7 cellular contexts compared by ENCODE assay signal in genomic region chr2:156476516-156477206, GRCh38. TPM values are rescaled to one million over a fixed set of nuclear protein-coding genes. Genes with fewer than 3 reads are reported as not detected.
DNase-seq lines count a peak whose midpoint lies in the region; ATAC-seq and FAIRE-seq lines count a peak whose summit lies in the region.

No MANE protein-coding gene starts in this region.

- H3K4me1 Mint-ChIP-seq in activated CD4-positive, alpha-beta memory T cell treated with anti-CD3 and anti-CD28 coated beads for 36 hours (ENCODE audit: low read depth): peaks cover 38% of the 10 kb centered on the region

- no peak overlapping the region for H3K4me3 Mint-ChIP-seq in activated CD4-positive, alpha-beta memory T cell treated with anti-CD3 and anti-CD28 coated beads for 36 hours

- ATAC-seq in HG03045 (IDR thresholded peaks at IDR 0.05; ENCODE audit: unreplicated experiment): peak; percentile 68

- CTCF ChIA-PET in activated CD4-positive, alpha-beta memory T cell treated with anti-CD3 and anti-CD28 coated beads for 36 hours (lab: Charles Lee): interaction anchor here (1.0 kb wide), 1 partner anchor 10 kb away, joined by 3 read pairs; no protein-coding TSS in a partner anchor

- intact Hi-C loops in activated CD4-positive, alpha-beta memory T cell treated with anti-CD3 and anti-CD28 coated beads for 36 hours (cut with micrococcal nuclease): loop anchor here (1.0 to 2.0 kb wide), 3 partner anchors 14 to 136 kb away; no protein-coding TSS in a partner anchor

- no peaks in the 10 kb centered on the region for H3K9me3 Mint-ChIP-seq in activated CD4-positive, alpha-beta memory T cell treated with anti-CD3 and anti-CD28 coated beads for 36 hours

- H3K27ac Mint-ChIP-seq in activated CD4-positive, alpha-beta memory T cell treated with anti-CD3 and anti-CD28 coated beads for 36 hours: peak overlapping the region; percentile 53

- FAIRE-seq in GM19239 (lab: Jason Lieb, UNC): peak; percentile 96

- POLR2A ChIA-PET in activated CD4-positive, alpha-beta memory T cell treated with anti-CD3 and anti-CD28 coated beads for 36 hours (lab: Charles Lee): no interaction called here

- H3K27me3 Mint-ChIP-seq in activated CD4-positive, alpha-beta memory T cell treated with anti-CD3 and anti-CD28 coated beads for 36 hours: no peaks in the 10 kb centered on the region

- DNase-seq in GM19239 (ENCODE audit: insufficient read length, low spot score) (no peak), midbrain (lab: John Stamatoyannopoulos, UW) (peak; percentile 68), GM19238 (ENCODE audit: insufficient read length, low spot score) (no peak), DMS 273 treated with DMSO at 0.1 percent for 48 hours (lab: John Stamatoyannopoulos, UW) (no peak)
- peak; percentile 35 for DNase-seq in activated CD4-positive, alpha-beta memory T cell treated with anti-CD3 and anti-CD28 coated beads for 36 hours
- DNase-seq in activated CD4-positive, alpha-beta T cell treated with anti-CD3 and anti-CD28 coated beads for 4 hours: no peak

- H3K36me3 Mint-ChIP-seq in activated CD4-positive, alpha-beta memory T cell treated with anti-CD3 and anti-CD28 coated beads for 36 hours: peaks cover 8% of the 10 kb centered on the region

RNA-seq across cellular contexts. Expression of gene GPD2, which starts 40.5 kb away (rescaled TPM):
- total RNA-seq in activated CD4-positive, alpha-beta memory T cell treated with anti-CD3 and anti-CD28 coated beads for 36 hours: 10 to 100 TPM; 27.3 to 28.6 TPM

Comparison
In these comparisons a context has a peak if more than half of its experiments do, and no peak if none do; other contexts are left out.
1. DNase-seq: peak in activated CD4-positive, alpha-beta memory T cell treated with anti-CD3 and anti-CD28 coated beads for 36 hours (single experiment) and midbrain (single experiment); none in GM19239 (single experiment), GM19238 (single experiment), activated CD4-positive, alpha-beta T cell treated with anti-CD3 and anti-CD28 coated beads for 4 hours (0 of 2) and DMS 273 treated with DMSO at 0.1 percent for 48 hours (single experiment).